ENCODE assay signal across 25 cellular contexts in genomic region chr5:22242532-22242931, GRCh38.
DNase-seq lines count a peak whose midpoint lies in the region; TF ChIP-seq lines count a peak whose summit lies in the region.
"Had no signal": no experiment of that assay in that cellular context is flagged by ENCODE, and none has a peak within 500 bp of the region (broad histone marks: within the 10 kb centered on the region; RNA-seq: fewer than 3 reads in every experiment).

No MANE protein-coding gene starts in this region.

- H3K27me3 ChIP-seq in endodermal cell (ENCODE audit: control insufficient read depth, insufficient read depth, low read length, poor library complexity, severe bottlenecking) (no peaks in the 10 kb centered on the region), neural progenitor cell (no peaks in the 10 kb centered on the region)
- H3K27me3 ChIP-seq: BLaER1, brain microvascular endothelial cell, spleen had no signal

- peak; percentile 78 for TF ChIP-seq CTCF in endodermal cell (conservative IDR thresholded peaks at IDR 0.05)
- peak; percentile 49 for TF ChIP-seq CTCF in neural progenitor cell (IDR thresholded peaks at IDR 0.05)

- no peaks in the 10 kb centered on the region for H3K79me2 ChIP-seq in neural progenitor cell (ENCODE audit: low read depth)

- no peak overlapping the region for H3K4me3 Mint-ChIP-seq in endodermal cell
- H3K4me3 Mint-ChIP-seq in neural progenitor cell: no peak overlapping the region
- H3K4me3 Mint-ChIP-seq in T-helper 2 cell treated with Interferon-gamma antibody and Interleukin-4, amounts not matched to agents 5 μg/mL and 100 μg/mL, for 36 hours: no peak overlapping the region
- H3K4me3 Mint-ChIP-seq: activated CD4-positive, alpha-beta T cell treated with anti-CD3 and anti-CD28 coated beads for 36 hours; natural killer cell treated with Interleukin-12 subunit alpha and Interleukin-12 subunit beta and Interleukin-15 and Interleukin-18, amount 100 ng/mL, for 72 hours had no signal

- H3K36me3 ChIP-seq in endodermal cell (ENCODE audit: control insufficient read depth, insufficient read depth, low read length) (no peaks in the 10 kb centered on the region), neural progenitor cell (no peaks in the 10 kb centered on the region)
- H3K36me3 ChIP-seq: BLaER1, brain microvascular endothelial cell, prostate gland, spleen had no signal

- no peak overlapping the region for H3K4me2 ChIP-seq in neural progenitor cell
- H3K4me2 ChIP-seq: BLaER1 had no signal

- no peaks in the 10 kb centered on the region for H3K36me3 Mint-ChIP-seq in endodermal cell (ENCODE audit: low read depth)
- no peaks in the 10 kb centered on the region for H3K36me3 Mint-ChIP-seq in neural progenitor cell
- no peaks in the 10 kb centered on the region for H3K36me3 Mint-ChIP-seq in T-helper 2 cell treated with Interferon-gamma antibody and Interleukin-4, amounts not matched to agents 5 μg/mL and 100 μg/mL, for 36 hours (ENCODE audit: low read depth)

- H3K4me1 Mint-ChIP-seq in endodermal cell (no peaks in the 10 kb centered on the region), neural progenitor cell (no peaks in the 10 kb centered on the region)
- H3K4me1 Mint-ChIP-seq in T-helper 2 cell treated with Interferon-gamma antibody and Interleukin-4, amounts not matched to agents 5 μg/mL and 100 μg/mL, for 36 hours (ENCODE audit: low read depth): no peaks in the 10 kb centered on the region
- H3K4me1 Mint-ChIP-seq: activated CD4-positive, alpha-beta T cell treated with anti-CD3 and anti-CD28 coated beads for 36 hours had no signal

- H4K20me1 ChIP-seq in neural progenitor cell (ENCODE audit: low read depth): no peaks in the 10 kb centered on the region
- H4K20me1 ChIP-seq: BLaER1 had no signal

- no peaks in the 10 kb centered on the region for H3K9me3 ChIP-seq in endodermal cell (ENCODE audit: control insufficient read depth, low read length)
- no peaks in the 10 kb centered on the region for H3K9me3 ChIP-seq in neural progenitor cell (ENCODE audit: low read depth)
- H3K9me3 ChIP-seq: BLaER1, prostate gland had no signal

- H3F3A ChIP-seq in neural progenitor cell (ENCODE audit: low read depth): no peaks in the 10 kb centered on the region

- H3K4me3 ChIP-seq in endodermal cell (ENCODE audit: low read length) (no peak overlapping the region), neural progenitor cell (no peak overlapping the region)
- H3K4me3 ChIP-seq: BLaER1, coronary artery, GM12878, prostate gland, spleen had no signal

- no peak overlapping the region for H3K9ac ChIP-seq in endodermal cell (ENCODE audit: extremely low read depth, low read length, poor library complexity, severe bottlenecking)
- H3K9ac ChIP-seq in neural progenitor cell: no peak overlapping the region
- H3K9ac ChIP-seq: BLaER1 had no signal

- WGBS in endodermal cell (ENCODE audit: insufficient coverage in 1 of 2, insufficient read length in 1 of 2), 2 experiments: 61 to 69% methylated on average over 2 to 4 of the region's 4 CpGs

- H3K27ac Mint-ChIP-seq in endodermal cell (no peak overlapping the region), neural progenitor cell (no peak overlapping the region)
- no peak overlapping the region for H3K27ac Mint-ChIP-seq in T-helper 2 cell treated with Interferon-gamma antibody and Interleukin-4, amounts not matched to agents 5 μg/mL and 100 μg/mL, for 36 hours
- H3K27ac Mint-ChIP-seq: activated CD4-positive, alpha-beta T cell treated with anti-CD3 and anti-CD28 coated beads for 36 hours; natural killer cell treated with Interleukin-12 subunit alpha and Interleukin-12 subunit beta and Interleukin-15 and Interleukin-18, amount 100 ng/mL, for 72 hours had no signal

- H3K9me3 Mint-ChIP-seq in endodermal cell: no peaks in the 10 kb centered on the region
- no peaks in the 10 kb centered on the region for H3K9me3 Mint-ChIP-seq in neural progenitor cell
- peaks cover 30% of the 10 kb centered on the region for H3K9me3 Mint-ChIP-seq in T-helper 2 cell treated with Interferon-gamma antibody and Interleukin-4, amounts not matched to agents 5 μg/mL and 100 μg/mL, for 36 hours

- no peak overlapping the region for H3K27ac ChIP-seq in endodermal cell (ENCODE audit: low read depth, low read length)
- H3K27ac ChIP-seq in neural progenitor cell: no peak overlapping the region
- H3K27ac ChIP-seq: 22Rv1, BLaER1, brain microvascular endothelial cell, coronary artery, prostate gland, spleen had no signal

- H2AFZ ChIP-seq in neural progenitor cell (replicated peaks): peak overlapping the region; percentile 67

- no peaks in the 10 kb centered on the region for H3K27me3 Mint-ChIP-seq in endodermal cell (ENCODE audit: insufficient read depth)
- no peaks in the 10 kb centered on the region for H3K27me3 Mint-ChIP-seq in neural progenitor cell (ENCODE audit: insufficient read depth, low read depth)
- no peaks in the 10 kb centered on the region for H3K27me3 Mint-ChIP-seq in T-helper 2 cell treated with Interferon-gamma antibody and Interleukin-4, amounts not matched to agents 5 μg/mL and 100 μg/mL, for 36 hours (ENCODE audit: low read depth)
- H3K27me3 Mint-ChIP-seq: activated CD4-positive, alpha-beta T cell treated with anti-CD3 and anti-CD28 coated beads for 36 hours; natural killer cell treated with Interleukin-12 subunit alpha and Interleukin-12 subunit beta and Interleukin-15 and Interleukin-18, amount 100 ng/mL, for 72 hours had no signal

- H3K4me1 ChIP-seq in endodermal cell (ENCODE audit: control insufficient read depth, insufficient read depth, low read length) (no peaks in the 10 kb centered on the region), neural progenitor cell (no peaks in the 10 kb centered on the region)
- H3K4me1 ChIP-seq: BLaER1, prostate gland, spleen had no signal

- peak; percentile 8 for DNase-seq in NCI-H146 (lab: John Stamatoyannopoulos, UW)
- no peak for DNase-seq in NCI-H146 treated with DMSO at 0.1 percent for 48 hours (lab: John Stamatoyannopoulos, UW; ENCODE audit: unreplicated experiment)
- peak; percentile 0 for DNase-seq in NCI-H82 treated with DMSO at 0.1 percent for 48 hours (lab: John Stamatoyannopoulos, UW; ENCODE audit: unreplicated experiment)
- peak; percentile 62 for DNase-seq in endodermal cell
- DNase-seq in neural progenitor cell (ENCODE audit: low spot score): peak; percentile 63
- no peak for DNase-seq in middle frontal gyrus (ENCODE audit: extremely low spot score, low spot score)
- no peak for DNase-seq in T-helper 2 cell treated with Interferon-gamma antibody and Interleukin-4, amounts not matched to agents 5 μg/mL and 100 μg/mL, for 36 hours (ENCODE audit: low spot score)
- DNase-seq in NOMO-1 treated with DMSO at 0.1 percent for 48 hours (lab: John Stamatoyannopoulos, UW; ENCODE audit: unreplicated experiment): no peak
- DNase-seq: activated CD4-positive, alpha-beta T cell treated with anti-CD3 and anti-CD28 coated beads for 36 hours; brain microvascular endothelial cell; GDM1; hypothalamus; IMR-90; kidney glomerular epithelial cell; mesenchymal stem cell; NCI-H2081; NCI-H510A treated with DMSO at 0.1 percent for 48 hours; spleen; substantia nigra had no signal

Comparison
In these comparisons a context has a peak if more than half of its experiments do, and no peak if none do; other contexts are left out.
1. DNase-seq: peak in NCI-H146 (single experiment), NCI-H82 treated with DMSO at 0.1 percent for 48 hours (single experiment), endodermal cell (single experiment) and neural progenitor cell (single experiment); none in NCI-H146 treated with DMSO at 0.1 percent for 48 hours (single experiment), middle frontal gyrus (single experiment), T-helper 2 cell treated with Interferon-gamma antibody and Interleukin-4, amounts not matched to agents 5 μg/mL and 100 μg/mL, for 36 hours (single experiment) and NOMO-1 treated with DMSO at 0.1 percent for 48 hours (single experiment).